ENCODE assay signal across 17 cellular contexts in the genomic region with DNA sequence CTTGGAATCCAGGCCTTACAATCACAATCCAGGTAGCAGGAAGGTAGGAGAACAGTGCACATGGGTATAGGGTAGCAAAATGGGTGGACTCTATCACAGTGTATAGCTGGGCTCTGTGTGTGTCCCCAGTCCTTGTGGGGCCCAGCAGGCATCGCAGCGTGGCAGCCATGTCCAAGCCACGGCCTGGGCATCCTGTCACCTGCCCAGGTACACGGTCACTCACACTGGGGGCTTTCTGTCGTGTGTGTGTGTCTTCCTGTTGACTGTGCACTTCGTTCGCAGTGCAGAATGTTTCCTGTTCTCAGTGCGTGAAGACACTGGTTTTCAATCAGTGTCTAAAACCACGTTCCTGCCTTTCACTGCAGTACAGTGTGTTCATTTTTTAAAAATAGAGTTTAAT.
DNase-seq lines count a peak whose midpoint lies in the region; ATAC-seq and TF ChIP-seq lines count a peak whose summit lies in the region.
"Had no signal": no experiment of that assay in that cellular context is flagged by ENCODE, and none has a peak within 500 bp of the region (broad histone marks: within the 10 kb centered on the region; RNA-seq: fewer than 3 reads in every experiment).

No MANE protein-coding gene starts in this region.

- no peaks in the 10 kb centered on the region for H3K27me3 Mint-ChIP-seq in activated CD4-positive, alpha-beta T cell treated with anti-CD3 and anti-CD28 coated beads, Interleukin-2, amount 10 ng/mL, durations not matched to agents 24 days and 14 days
- no peaks in the 10 kb centered on the region for H3K27me3 Mint-ChIP-seq in endothelial cell (ENCODE audit: unreplicated experiment)
- no peaks in the 10 kb centered on the region for H3K27me3 Mint-ChIP-seq in stimulated activated memory B cell treated with anti-CD40 and anti-IgM and Interleukin-4, amounts not matched to agents 10 μg/mL and 1 μg/mL and 100 μg/mL, for 72 hours

- intact Hi-C loops in activated CD4-positive, alpha-beta T cell treated with anti-CD3 and anti-CD28 coated beads, Interleukin-2, amount 10 ng/mL, durations not matched to agents 24 days and 14 days (cut with micrococcal nuclease) = no loop called here

- H3K9me3 ChIP-seq in KOPT-K1 (ENCODE audit: insufficient read depth, low read length, poor library complexity, severe bottlenecking) (no peaks in the 10 kb centered on the region), tibial nerve (no peaks in the 10 kb centered on the region)

- peak overlapping the region; percentile 29 for H3K27ac Mint-ChIP-seq in activated CD4-positive, alpha-beta T cell treated with anti-CD3 and anti-CD28 coated beads, Interleukin-2, amount 10 ng/mL, durations not matched to agents 24 days and 14 days
- peak overlapping the region; percentile 61 for H3K27ac Mint-ChIP-seq in endothelial cell (ENCODE audit: unreplicated experiment)
- peak overlapping the region; percentile 81 for H3K27ac Mint-ChIP-seq in stimulated activated memory B cell treated with anti-CD40 and anti-IgM and Interleukin-4, amounts not matched to agents 10 μg/mL and 1 μg/mL and 100 μg/mL, for 72 hours

- H3K4me1 ChIP-seq in tibial nerve = peaks cover 0 to 11% (median 7%) of the 10 kb centered on the region in 4 donors

- peaks cover 35% of the 10 kb centered on the region for H3K4me1 Mint-ChIP-seq in activated CD4-positive, alpha-beta T cell treated with anti-CD3 and anti-CD28 coated beads, Interleukin-2, amount 10 ng/mL, durations not matched to agents 24 days and 14 days
- peaks cover 24% of the 10 kb centered on the region for H3K4me1 Mint-ChIP-seq in endothelial cell (ENCODE audit: unreplicated experiment)
- H3K4me1 Mint-ChIP-seq in stimulated activated memory B cell treated with anti-CD40 and anti-IgM and Interleukin-4, amounts not matched to agents 10 μg/mL and 1 μg/mL and 100 μg/mL, for 72 hours = peaks cover 50% of the 10 kb centered on the region

- DNase-seq in activated CD4-positive, alpha-beta T cell treated with anti-CD3 and anti-CD28 coated beads, Interleukin-2, amount 10 ng/mL, durations not matched to agents 24 days and 14 days = no peak
- DNase-seq in activated CD4-positive, alpha-beta T cell treated with anti-CD3 and anti-CD28 coated beads, Interleukin-2, amount 50 U/mL, for 4 hours = no peak
- DNase-seq in endothelial cell (ENCODE audit: low spot score) = no peak
- no peak for DNase-seq in C1 segment of cervical spinal cord (lab: John Stamatoyannopoulos, UW)
- DNase-seq in tibial nerve (ENCODE audit: low spot score in 2 of 2) = no peak
- DNase-seq: 8988T; activated effector memory CD4-positive, alpha-beta T cell treated with anti-CD3 and anti-CD28 coated beads, Interleukin-2, amount 50 U/mL, for 16 hours; DND-41; NCI-H1105 treated with DMSO at 0.1 percent for 48 hours; NCI-H524 treated with DMSO at 0.1 percent for 48 hours; posterior cingulate gyrus; stimulated activated CD4-positive, alpha-beta T cell treated with anti-CD3 and anti-CD28 coated beads, Interleukin-1b, Interleukin-23, amount 100 ng/mL, for 48 hours; substantia nigra had no signal

- no peak overlapping the region for H3K4me3 Mint-ChIP-seq in activated CD4-positive, alpha-beta T cell treated with anti-CD3 and anti-CD28 coated beads, Interleukin-2, amount 10 ng/mL, durations not matched to agents 24 days and 14 days
- no peak overlapping the region for H3K4me3 Mint-ChIP-seq in endothelial cell (ENCODE audit: unreplicated experiment)
- peak overlapping the region; percentile 5 for H3K4me3 Mint-ChIP-seq in stimulated activated memory B cell treated with anti-CD40 and anti-IgM and Interleukin-4, amounts not matched to agents 10 μg/mL and 1 μg/mL and 100 μg/mL, for 72 hours

- H3K27me3 ChIP-seq in tibial nerve = no peaks in the 10 kb centered on the region

- TF ChIP-seq EP300 in tibial nerve (IDR thresholded peaks at IDR 0.05) = no peak

- ATAC-seq in stimulated activated memory B cell treated with anti-CD40 and anti-IgM and Interleukin-4, amounts not matched to agents 10 μg/mL and 1 μg/mL and 100 μg/mL, for 72 hours = peak; percentile 76
- no peak for ATAC-seq in HG03439 (IDR thresholded peaks at IDR 0.05; ENCODE audit: unreplicated experiment)

- no peak overlapping the region for H3K4me3 ChIP-seq in tibial nerve
- H3K4me3 ChIP-seq: lung had no signal

- no peak for TF ChIP-seq POLR2A in tibial nerve (IDR thresholded peaks at IDR 0.05)

- peak overlapping the region; percentile 40 for H3K27ac ChIP-seq in KOPT-K1 (ENCODE audit: low read depth, low read length, poor library complexity, severe bottlenecking)
- H3K27ac ChIP-seq in tibial nerve = no peak overlapping the region

- 84 to 88% methylated on average over 9 of the region's 9 CpGs for WGBS in tibial nerve, 2 donors

- H3K9me3 Mint-ChIP-seq in activated CD4-positive, alpha-beta T cell treated with anti-CD3 and anti-CD28 coated beads, Interleukin-2, amount 10 ng/mL, durations not matched to agents 24 days and 14 days = peaks cover 3% of the 10 kb centered on the region
- no peaks in the 10 kb centered on the region for H3K9me3 Mint-ChIP-seq in endothelial cell (ENCODE audit: unreplicated experiment)
- H3K9me3 Mint-ChIP-seq in stimulated activated memory B cell treated with anti-CD40 and anti-IgM and Interleukin-4, amounts not matched to agents 10 μg/mL and 1 μg/mL and 100 μg/mL, for 72 hours = peaks cover 4% of the 10 kb centered on the region

- no peaks in the 10 kb centered on the region for H3K36me3 ChIP-seq in KOPT-K1 (ENCODE audit: insufficient read depth, low read length)
- H3K36me3 ChIP-seq in tibial nerve = no peaks in the 10 kb centered on the region

- no peak for TF ChIP-seq CTCF in endothelial cell (IDR thresholded peaks at IDR 0.05; ENCODE audit: unreplicated experiment)
- no peak for TF ChIP-seq CTCF in tibial nerve (IDR thresholded peaks at IDR 0.05)

- peaks cover 4% of the 10 kb centered on the region for H3K36me3 Mint-ChIP-seq in activated CD4-positive, alpha-beta T cell treated with anti-CD3 and anti-CD28 coated beads, Interleukin-2, amount 10 ng/mL, durations not matched to agents 24 days and 14 days (ENCODE audit: low read depth)
- peaks cover under 1% of the 10 kb centered on the region for H3K36me3 Mint-ChIP-seq in endothelial cell (ENCODE audit: low read depth, unreplicated experiment)
- peaks cover 5% of the 10 kb centered on the region for H3K36me3 Mint-ChIP-seq in stimulated activated memory B cell treated with anti-CD40 and anti-IgM and Interleukin-4, amounts not matched to agents 10 μg/mL and 1 μg/mL and 100 μg/mL, for 72 hours

Comparison
In these comparisons a context has a peak if more than half of its experiments do, and no peak if none do; other contexts are left out.
1. H3K27ac Mint-ChIP-seq: peak in every context shown above with its lines; median percentile 81 in stimulated activated memory B cell treated with anti-CD40 and anti-IgM and Interleukin-4, amounts not matched to agents 10 μg/mL and 1 μg/mL and 100 μg/mL, for 72 hours; 61 in endothelial cell; 29 in activated CD4-positive, alpha-beta T cell treated with anti-CD3 and anti-CD28 coated beads, Interleukin-2, amount 10 ng/mL, durations not matched to agents 24 days and 14 days.